Comparison of ENCODE assay signal across 20 cellular contexts in genomic region chr20:33964431-33964830, GRCh38. TPM values are rescaled to one million over a fixed set of nuclear protein-coding genes. Genes with fewer than 3 reads are reported as not detected.
DNase-seq lines count a peak whose midpoint lies in the region; ATAC-seq and TF ChIP-seq lines count a peak whose summit lies in the region.
"Had no signal": no experiment of that assay in that cellular context is flagged by ENCODE, and none has a peak within 500 bp of the region (broad histone marks: within the 10 kb centered on the region; RNA-seq: fewer than 3 reads in every experiment).

No MANE protein-coding gene starts in this region.

- CTCF ChIA-PET in activated CD8-positive, alpha-beta T cell treated with anti-CD3 and anti-CD28 coated beads, Interleukin-2, amount 10 ng/mL, durations not matched to agents 7 days and 5 days (lab: Charles Lee) = no interaction called here

- no peak for ATAC-seq in RWPE2 (ENCODE audit: low read depth)
- no peak for ATAC-seq in activated CD8-positive, alpha-beta T cell treated with anti-CD3 and anti-CD28 coated beads, Interleukin-2, amount 10 ng/mL, durations not matched to agents 7 days and 5 days

- no peak overlapping the region for H3K27ac Mint-ChIP-seq in activated CD8-positive, alpha-beta T cell treated with anti-CD3 and anti-CD28 coated beads, Interleukin-2, amount 10 ng/mL, durations not matched to agents 7 days and 5 days
- H3K27ac Mint-ChIP-seq: CD4-positive, CD25-positive, alpha-beta regulatory T cell had no signal

- H3F3A ChIP-seq in MM.1S (ENCODE audit: insufficient read depth, low read length) (peaks cover 12% of the 10 kb centered on the region), smooth muscle cell (ENCODE audit: low read depth) (no peaks in the 10 kb centered on the region)

- no peak overlapping the region for H3K4me3 Mint-ChIP-seq in activated CD8-positive, alpha-beta T cell treated with anti-CD3 and anti-CD28 coated beads, Interleukin-2, amount 10 ng/mL, durations not matched to agents 7 days and 5 days
- H3K4me3 Mint-ChIP-seq: CD4-positive, CD25-positive, alpha-beta regulatory T cell had no signal

- H3K4me1 Mint-ChIP-seq in activated CD8-positive, alpha-beta T cell treated with anti-CD3 and anti-CD28 coated beads, Interleukin-2, amount 10 ng/mL, durations not matched to agents 7 days and 5 days (ENCODE audit: low read depth) = no peaks in the 10 kb centered on the region
- H3K4me1 Mint-ChIP-seq: CD4-positive, CD25-positive, alpha-beta regulatory T cell had no signal

- H3K9ac ChIP-seq in MM.1S (ENCODE audit: low read length) (no peak overlapping the region; the same call in 1 of the 2 replicates), smooth muscle cell (ENCODE audit: low read depth) (no peak overlapping the region)
- H3K9ac ChIP-seq: SK-N-SH had no signal

- no peaks in the 10 kb centered on the region for H3K9me2 ChIP-seq in MM.1S (replicated peaks; ENCODE audit: insufficient read depth, low read length)
- H3K9me2 ChIP-seq: SK-N-SH had no signal

- H3K4me1 ChIP-seq in MM.1S (ENCODE audit: low read length) = peaks cover 31% of the 10 kb centered on the region
- peaks cover 2% of the 10 kb centered on the region for H3K4me1 ChIP-seq in RWPE2 (ENCODE audit: insufficient read depth, poor library complexity, severe bottlenecking)
- no peaks in the 10 kb centered on the region for H3K4me1 ChIP-seq in smooth muscle cell (ENCODE audit: low read depth)
- H3K4me1 ChIP-seq: BE2C had no signal

- POLR2A ChIA-PET in activated CD8-positive, alpha-beta T cell treated with anti-CD3 and anti-CD28 coated beads, Interleukin-2, amount 10 ng/mL, durations not matched to agents 7 days and 5 days (lab: Charles Lee) = no interaction called here

- H3K79me2 ChIP-seq in MM.1S (ENCODE audit: low read length) (no peaks in the 10 kb centered on the region), smooth muscle cell (ENCODE audit: low read depth) (no peaks in the 10 kb centered on the region)

- WGBS in smooth muscle cell (ENCODE audit: low lambda C conversion rate) = 97% methylated on average over 3 of the region's 3 CpGs

- no peaks in the 10 kb centered on the region for H3K9me3 ChIP-seq in MM.1S (replicated peaks; ENCODE audit: insufficient read depth, low read length)
- no peaks in the 10 kb centered on the region for H3K9me3 ChIP-seq in RWPE2 (ENCODE audit: severe bottlenecking)
- no peaks in the 10 kb centered on the region for H3K9me3 ChIP-seq in smooth muscle cell (replicated peaks; ENCODE audit: low read depth)
- H3K9me3 ChIP-seq: BE2C, SK-N-SH had no signal

- no peaks in the 10 kb centered on the region for H3K27me3 Mint-ChIP-seq in activated CD8-positive, alpha-beta T cell treated with anti-CD3 and anti-CD28 coated beads, Interleukin-2, amount 10 ng/mL, durations not matched to agents 7 days and 5 days (ENCODE audit: low read depth)

- H4K20me1 ChIP-seq in MM.1S (ENCODE audit: insufficient read depth, low read length) (no peaks in the 10 kb centered on the region), smooth muscle cell (ENCODE audit: low read depth) (no peaks in the 10 kb centered on the region)

- no peaks in the 10 kb centered on the region for H3K36me3 Mint-ChIP-seq in activated CD8-positive, alpha-beta T cell treated with anti-CD3 and anti-CD28 coated beads, Interleukin-2, amount 10 ng/mL, durations not matched to agents 7 days and 5 days (ENCODE audit: low read depth)
- H3K36me3 Mint-ChIP-seq: CD4-positive, CD25-positive, alpha-beta regulatory T cell had no signal

- peak overlapping the region; percentile 57; the same call in 1 of the 2 replicates for H3K27ac ChIP-seq in MM.1S (ENCODE audit: low read length)
- no peak overlapping the region for H3K27ac ChIP-seq in RWPE2 (ENCODE audit: poor library complexity, severe bottlenecking)
- H3K27ac ChIP-seq in smooth muscle cell (ENCODE audit: low read depth) = no peak overlapping the region

- H3K36me3 ChIP-seq in MM.1S (replicated peaks; ENCODE audit: insufficient read depth, low read length) = no peaks in the 10 kb centered on the region
- H3K36me3 ChIP-seq in RWPE2 (ENCODE audit: low read depth) = no peaks in the 10 kb centered on the region
- H3K36me3 ChIP-seq in smooth muscle cell (ENCODE audit: low read depth) = no peaks in the 10 kb centered on the region
- H3K36me3 ChIP-seq: BE2C had no signal

- no peaks in the 10 kb centered on the region for H3K9me3 Mint-ChIP-seq in activated CD8-positive, alpha-beta T cell treated with anti-CD3 and anti-CD28 coated beads, Interleukin-2, amount 10 ng/mL, durations not matched to agents 7 days and 5 days (ENCODE audit: insufficient read depth)

- H2AFZ ChIP-seq in MM.1S (ENCODE audit: low read length) = peak overlapping the region; percentile 61
- H2AFZ ChIP-seq in smooth muscle cell (ENCODE audit: low read depth) = no peak overlapping the region

- H3K4me2 ChIP-seq in MM.1S (ENCODE audit: low read depth, low read length) = peak overlapping the region; percentile 64; the same call in 1 of the 2 replicates
- no peak overlapping the region for H3K4me2 ChIP-seq in smooth muscle cell
- H3K4me2 ChIP-seq: SK-N-SH had no signal

- no peak overlapping the region for H3K4me3 ChIP-seq in MM.1S (ENCODE audit: low read length)
- no peak overlapping the region for H3K4me3 ChIP-seq in RWPE2 (ENCODE audit: severe bottlenecking)
- H3K4me3 ChIP-seq in smooth muscle cell = no peak overlapping the region

- DNase-seq in D341Med (ENCODE audit: low spot score) (peak; percentile 66), MM.1S (no peak), RWPE2 (ENCODE audit: low spot score) (peak; percentile 12), myocyte (ENCODE audit: low read depth) (peak; percentile 32), smooth muscle cell (lab: John Stamatoyannopoulos, UW; ENCODE audit: unreplicated experiment) (no peak), mucosa of gallbladder (ENCODE audit: low spot score) (no peak), HUDEP-2 (lab: John Stamatoyannopoulos, UW; ENCODE audit: unreplicated experiment in 76 of 76) (no peak)
- DNase-seq in activated CD8-positive, alpha-beta T cell treated with anti-CD3 and anti-CD28 coated beads, Interleukin-2, amount 10 ng/mL, durations not matched to agents 7 days and 5 days = no peak
- DNase-seq: 8988T; BE2C; CD4-positive, CD25-positive, alpha-beta regulatory T cell; COR-L47; DMS153; GF-D8; GOT3; NCI-H1436 treated with DMSO at 0.1 percent for 48 hours; NCI-H2029 treated with DMSO at 0.1 percent for 48 hours; NCI-H2171; SHP77 treated with DMSO at 0.1 percent for 48 hours; SK-N-SH had no signal

- H3K27me3 ChIP-seq in MM.1S (replicated peaks; ENCODE audit: insufficient read depth, low read length) = no peaks in the 10 kb centered on the region
- no peaks in the 10 kb centered on the region for H3K27me3 ChIP-seq in RWPE2 (ENCODE audit: insufficient read depth, poor library complexity, severe bottlenecking)
- H3K27me3 ChIP-seq in smooth muscle cell (ENCODE audit: low read depth) = no peaks in the 10 kb centered on the region
- H3K27me3 ChIP-seq: BE2C had no signal

- TF ChIP-seq CTCF in MM.1S (IDR thresholded peaks at IDR 0.05; ENCODE audit: low read length) (no peak), RWPE2 (IDR thresholded peaks at IDR 0.05; ENCODE audit: poor library complexity, severe bottlenecking) (no peak), smooth muscle cell (IDR thresholded peaks at IDR 0.05; ENCODE audit: borderline replicate concordance, insufficient read depth, poor library complexity, severe bottlenecking) (no peak)

RNA-seq across cellular contexts. Expression of gene RALY, which starts 29.3 kb away (rescaled TPM):
- 109 and 136 TPM in 2 replicates for total RNA-seq in myocyte
- polyA plus RNA-seq in myocyte (2012) = 124 TPM
- total RNA-seq in smooth muscle cell = 95.8 and 99.7 TPM in 2 replicates
- polyA plus RNA-seq in smooth muscle cell = 193 and 218 TPM in 2 replicates
- total RNA-seq in mucosa of gallbladder = 116 TPM
- 100 to 1,000 TPM; 232 to 233 TPM for total RNA-seq in activated CD8-positive, alpha-beta T cell treated with anti-CD3 and anti-CD28 coated beads, Interleukin-2, amount 10 ng/mL, durations not matched to agents 7 days and 5 days

Comparison
In these comparisons a context has a peak if more than half of its experiments do, and no peak if none do; other contexts are left out.
1. DNase-seq: peak in D341Med (single experiment), RWPE2 (single experiment) and myocyte (single experiment); none in MM.1S (single experiment), smooth muscle cell (single experiment), mucosa of gallbladder (single experiment), HUDEP-2 (0 of 76) and activated CD8-positive, alpha-beta T cell treated with anti-CD3 and anti-CD28 coated beads, Interleukin-2, amount 10 ng/mL, durations not matched to agents 7 days and 5 days (single experiment).